12 cellular contexts compared by ENCODE assay signal in genomic region chr18:7459851-7460774, GRCh38.
A peak's percentile ranks its signal among the peaks of the same experiment; 100 is the strongest.
DNase-seq lines count a peak whose midpoint lies in the region; ATAC-seq and TF ChIP-seq lines count a peak whose summit lies in the region.
"Had no signal": no experiment of that assay in that cellular context is flagged by ENCODE, and none has a peak within 500 bp of the region (broad histone marks: within the 10 kb centered on the region; RNA-seq: fewer than 3 reads in every experiment).

No MANE protein-coding gene starts in this region.

- H3K23ac ChIP-seq in trophoblast cell (ENCODE audit: low read length): no peak overlapping the region

- H3K36me3 ChIP-seq in right atrium auricular region (no peaks in the 10 kb centered on the region), left ventricle myocardium inferior (no peaks in the 10 kb centered on the region), trophoblast cell (ENCODE audit: control insufficient read depth in 1 of 2, insufficient read depth in 2 of 2, low read length in 2 of 2) (no peaks in the 10 kb centered on the region), spleen (no peaks in the 10 kb centered on the region)

- no peak overlapping the region for H4K8ac ChIP-seq in trophoblast cell (ENCODE audit: low read depth, low read length)

- H2BK120ac ChIP-seq in trophoblast cell (ENCODE audit: insufficient read depth, low read length, poor library complexity): no peak overlapping the region

- DNase-seq in Right ventricle myocardium superior: peak; percentile 72
- no peak for DNase-seq in right atrium auricular region (ENCODE audit: low spot score)
- peak; percentile 65 for DNase-seq in left ventricle myocardium inferior
- no peak for DNase-seq in trophoblast cell
- DNase-seq in AG08396 (ENCODE audit: low spot score): no peak
- DNase-seq in spleen: no peak
- DNase-seq in NCI-H128 (lab: John Stamatoyannopoulos, UW; ENCODE audit: unreplicated experiment): no peak
- DNase-seq: ACHN, Karpas-422, mucosa of descending colon, T-helper 9 cell had no signal

- no CpG with 5 or more reads among the region's 25 CpGs for WGBS in trophoblast cell (ENCODE audit: extremely low coverage, insufficient coverage, insufficient read length)
- 78 to 88% (median 84%) methylated on average over 20 to 25 of the region's 25 CpGs for WGBS in spleen, 5 donors

- H3K79me1 ChIP-seq in trophoblast cell (ENCODE audit: low read length): no peaks in the 10 kb centered on the region

- no peak for TF ChIP-seq POLR2A in spleen (IDR thresholded peaks at IDR 0.05)

- TF ChIP-seq CTCF in right atrium auricular region (IDR thresholded peaks at IDR 0.05) (no peak), left ventricle myocardium inferior (IDR thresholded peaks at IDR 0.05; ENCODE audit: borderline replicate concordance) (no peak), spleen (IDR thresholded peaks at IDR 0.05 in 8 of 11, conservative IDR thresholded peaks at IDR 0.05 in 3 of 11) (no peak)

- H3K9ac ChIP-seq in trophoblast cell (ENCODE audit: low read length): no peak overlapping the region

- H3K4me1 ChIP-seq in right atrium auricular region (peaks cover 0 to 16% of the 10 kb centered on the region in 2 donors), left ventricle myocardium inferior (peaks cover 55% of the 10 kb centered on the region), trophoblast cell (ENCODE audit: control insufficient read depth in 1 of 2, insufficient read depth in 2 of 2, low read length in 2 of 2) (peaks cover 6 to 13% of the 10 kb centered on the region in 2 experiments), spleen (no peaks in the 10 kb centered on the region)

- H3K4me3 ChIP-seq in right atrium auricular region (peak overlapping the region in 1 of 2 donors; percentile 25), left ventricle myocardium inferior (peak overlapping the region; percentile 44), trophoblast cell (ENCODE audit: low read depth, low read length) (no peak overlapping the region), spleen (no peak overlapping the region)
- H3K4me3 ChIP-seq: mucosa of descending colon had no signal

- ATAC-seq in Right ventricle myocardium superior (ENCODE audit: poor library complexity) (peak; percentile 80), HG03280 (IDR thresholded peaks at IDR 0.05; ENCODE audit: unreplicated experiment) (no peak)
- ATAC-seq: mucosa of descending colon had no signal

- H3K18ac ChIP-seq in trophoblast cell (ENCODE audit: low read length): no peak overlapping the region

- H3K9me3 ChIP-seq in right atrium auricular region: no peaks in the 10 kb centered on the region
- H3K9me3 ChIP-seq in left ventricle myocardium inferior (replicated peaks): no peaks in the 10 kb centered on the region
- H3K9me3 ChIP-seq in trophoblast cell (ENCODE audit: insufficient read depth, low read depth, low read length): no peaks in the 10 kb centered on the region
- H3K9me3 ChIP-seq in spleen: no peaks in the 10 kb centered on the region
- H3K9me3 ChIP-seq: mucosa of descending colon had no signal

- intact Hi-C loops in Right ventricle myocardium superior (cut with DNase I) (loop anchor here (5.0 to 10.0 kb wide), 2 partner anchors 107 to 185 kb away; partner anchors contain the start of gene PTPRM), left ventricle myocardium inferior (cut with micrococcal nuclease) (loop anchor here (10.0 kb wide), 1 partner anchor 85 kb away; no protein-coding TSS in a partner anchor), spleen (cut with DNase I; ENCODE audit: low total_unique reads) (no loop called here)

- H3K79me2 ChIP-seq in trophoblast cell (ENCODE audit: control insufficient read depth, insufficient read depth, low read length, poor library complexity): no peaks in the 10 kb centered on the region

- no peak overlapping the region for H3K14ac ChIP-seq in trophoblast cell (ENCODE audit: low read length)

- H3K4ac ChIP-seq in trophoblast cell (ENCODE audit: low read depth, low read length): no peak overlapping the region

- no peak overlapping the region for H4K12ac ChIP-seq in trophoblast cell (ENCODE audit: low read depth, low read length)

- H3K27me3 ChIP-seq in right atrium auricular region: no peaks in the 10 kb centered on the region
- H3K27me3 ChIP-seq in left ventricle myocardium inferior (ENCODE audit: low read depth): no peaks in the 10 kb centered on the region
- H3K27me3 ChIP-seq in trophoblast cell (ENCODE audit: insufficient read depth, low read length): no peaks in the 10 kb centered on the region
- no peaks in the 10 kb centered on the region for H3K27me3 ChIP-seq in spleen (replicated peaks in 1 of 7)

- no peak overlapping the region for H2AK5ac ChIP-seq in trophoblast cell (ENCODE audit: low read length)

- no peak overlapping the region for H3K4me2 ChIP-seq in trophoblast cell (ENCODE audit: low read length)

- peak overlapping the region; percentile 52 for H2BK12ac ChIP-seq in trophoblast cell (ENCODE audit: low read length)

- no peak overlapping the region for H2BK5ac ChIP-seq in trophoblast cell (ENCODE audit: low read depth, low read length, poor library complexity)

- H3K27ac ChIP-seq in right atrium auricular region (peak overlapping the region in 1 of 2 donors; percentile 31), left ventricle myocardium inferior (replicated peaks) (peak overlapping the region; percentile 81), trophoblast cell (ENCODE audit: low read depth, low read length) (no peak overlapping the region), spleen (no peak overlapping the region)

- no peak overlapping the region for H4K91ac ChIP-seq in trophoblast cell (ENCODE audit: low read depth, low read length)

- H2AFZ ChIP-seq in trophoblast cell (ENCODE audit: insufficient read depth, low read length, poor library complexity): no peak overlapping the region

Comparison
In these comparisons a context has a peak if more than half of its experiments do, and no peak if none do; other contexts are left out.
1. DNase-seq: peak in Right ventricle myocardium superior (single experiment) and left ventricle myocardium inferior (single experiment); none in right atrium auricular region (single experiment), trophoblast cell (0 of 2), AG08396 (single experiment), spleen (single experiment) and NCI-H128 (single experiment).